15 cellular contexts compared by ENCODE assay signal in genomic region chr11:12243511-12243910, GRCh38.
DNase-seq lines count a peak whose midpoint lies in the region; FAIRE-seq and TF ChIP-seq lines count a peak whose summit lies in the region.
"Had no signal": no experiment of that assay in that cellular context is flagged by ENCODE, and none has a peak within 500 bp of the region (broad histone marks: within the 10 kb centered on the region; RNA-seq: fewer than 3 reads in every experiment).

No MANE protein-coding gene starts in this region.

- no peak overlapping the region for H3K4me3 ChIP-seq in bronchial epithelial cell (ENCODE audit: low read depth, low read length)
- no peak overlapping the region for H3K4me3 ChIP-seq in effector memory CD4-positive, alpha-beta T cell (ENCODE audit: insufficient read depth, low read depth, low read length, poor library complexity, severe bottlenecking)
- H3K4me3 ChIP-seq: adrenal gland, left lung had no signal

- H3K27ac Mint-ChIP-seq in activated CD4-positive, alpha-beta memory T cell treated with anti-CD3 and anti-CD28 coated beads, Interleukin-2, amount 10 ng/mL, durations not matched to agents 7 days and 5 days = peak overlapping the region; percentile 18
- no peak overlapping the region for H3K27ac Mint-ChIP-seq in activated CD4-positive, alpha-beta memory T cell treated with anti-CD3 and anti-CD28 coated beads for 36 hours
- H3K27ac Mint-ChIP-seq in mesothelial cell of epicardium = no peak overlapping the region
- H3K27ac Mint-ChIP-seq: endodermal cell had no signal

- no peaks in the 10 kb centered on the region for H3K9me3 Mint-ChIP-seq in activated CD4-positive, alpha-beta memory T cell treated with anti-CD3 and anti-CD28 coated beads, Interleukin-2, amount 10 ng/mL, durations not matched to agents 7 days and 5 days
- no peaks in the 10 kb centered on the region for H3K9me3 Mint-ChIP-seq in activated CD4-positive, alpha-beta memory T cell treated with anti-CD3 and anti-CD28 coated beads for 36 hours
- no peaks in the 10 kb centered on the region for H3K9me3 Mint-ChIP-seq in mesothelial cell of epicardium
- H3K9me3 Mint-ChIP-seq: endodermal cell had no signal

- peaks cover 6% of the 10 kb centered on the region for H3K4me1 ChIP-seq in effector memory CD4-positive, alpha-beta T cell (ENCODE audit: control insufficient read depth, insufficient read depth, low read length, poor library complexity, severe bottlenecking)
- H3K4me1 ChIP-seq: adrenal gland had no signal

- peaks cover 22% of the 10 kb centered on the region for H3K4me1 Mint-ChIP-seq in activated CD4-positive, alpha-beta memory T cell treated with anti-CD3 and anti-CD28 coated beads, Interleukin-2, amount 10 ng/mL, durations not matched to agents 7 days and 5 days
- H3K4me1 Mint-ChIP-seq in activated CD4-positive, alpha-beta memory T cell treated with anti-CD3 and anti-CD28 coated beads for 36 hours (ENCODE audit: low read depth) = peaks cover 19% of the 10 kb centered on the region
- peaks cover 12% of the 10 kb centered on the region for H3K4me1 Mint-ChIP-seq in mesothelial cell of epicardium

- CTCF ChIA-PET in activated CD4-positive, alpha-beta memory T cell treated with anti-CD3 and anti-CD28 coated beads, Interleukin-2, amount 10 ng/mL, durations not matched to agents 7 days and 5 days (lab: Charles Lee) = interaction anchor here (1.4 kb wide), 1 partner anchor 196 kb away, joined by 3 read pairs; no protein-coding TSS in a partner anchor
- CTCF ChIA-PET in activated CD4-positive, alpha-beta memory T cell treated with anti-CD3 and anti-CD28 coated beads for 36 hours (lab: Charles Lee) = interaction anchor here (1.2 to 1.8 kb wide), 2 partner anchors 38 to 196 kb away, joined by 3 to 6 read pairs; no protein-coding TSS in a partner anchor

- peak; percentile 13 for FAIRE-seq in bronchial epithelial cell (lab: Jason Lieb, UNC)

- intact Hi-C loops in activated CD4-positive, alpha-beta memory T cell treated with anti-CD3 and anti-CD28 coated beads for 36 hours (cut with micrococcal nuclease) = no loop called here

- H3K27me3 ChIP-seq in bronchial epithelial cell (ENCODE audit: control insufficient read depth, insufficient read depth, low read length) = no peaks in the 10 kb centered on the region
- H3K27me3 ChIP-seq in effector memory CD4-positive, alpha-beta T cell (replicated peaks; ENCODE audit: control insufficient read depth, insufficient read depth, low read length, poor library complexity, severe bottlenecking) = no peaks in the 10 kb centered on the region
- H3K27me3 ChIP-seq: adrenal gland, left lung had no signal

- POLR2A ChIA-PET in activated CD4-positive, alpha-beta memory T cell treated with anti-CD3 and anti-CD28 coated beads, Interleukin-2, amount 10 ng/mL, durations not matched to agents 7 days and 5 days (lab: Charles Lee) = interaction anchor here (1.0 to 1.3 kb wide), 2 partner anchors 19 to 93 kb away, joined by 3 read pairs; no protein-coding TSS in a partner anchor
- POLR2A ChIA-PET in activated CD4-positive, alpha-beta memory T cell treated with anti-CD3 and anti-CD28 coated beads for 36 hours (lab: Charles Lee) = no interaction called here

- peaks cover 63% of the 10 kb centered on the region for H3K36me3 Mint-ChIP-seq in activated CD4-positive, alpha-beta memory T cell treated with anti-CD3 and anti-CD28 coated beads, Interleukin-2, amount 10 ng/mL, durations not matched to agents 7 days and 5 days (ENCODE audit: low read depth)
- H3K36me3 Mint-ChIP-seq in activated CD4-positive, alpha-beta memory T cell treated with anti-CD3 and anti-CD28 coated beads for 36 hours = peaks cover 50% of the 10 kb centered on the region
- no peaks in the 10 kb centered on the region for H3K36me3 Mint-ChIP-seq in mesothelial cell of epicardium

- no peaks in the 10 kb centered on the region for H3K9me3 ChIP-seq in effector memory CD4-positive, alpha-beta T cell (ENCODE audit: control insufficient read depth, low read length)
- H3K9me3 ChIP-seq: adrenal gland, left lung had no signal

- peaks cover 24% of the 10 kb centered on the region for H3K36me3 ChIP-seq in bronchial epithelial cell (ENCODE audit: control insufficient read depth, insufficient read depth, low read length)
- H3K36me3 ChIP-seq in effector memory CD4-positive, alpha-beta T cell (ENCODE audit: control insufficient read depth, insufficient read depth, low read length) = peaks cover 37% of the 10 kb centered on the region

- no peak for DNase-seq in activated CD4-positive, alpha-beta memory T cell treated with anti-CD3 and anti-CD28 coated beads, Interleukin-2, amount 10 ng/mL, durations not matched to agents 7 days and 5 days
- DNase-seq in activated CD4-positive, alpha-beta memory T cell treated with anti-CD3 and anti-CD28 coated beads for 36 hours = no peak
- DNase-seq in NCI-H345 treated with DMSO at 0.1 percent for 48 hours (lab: John Stamatoyannopoulos, UW; ENCODE audit: unreplicated experiment) (peak; percentile 92), bronchial epithelial cell (ENCODE audit: low read depth) (no peak), mesothelial cell of epicardium (ENCODE audit: low spot score in 2 of 2, unreplicated experiment in 2 of 2) (no peak)
- no peak for DNase-seq in effector memory CD4-positive, alpha-beta T cell
- DNase-seq in activated naive CD4-positive, alpha-beta T cell treated with anti-CD3 and anti-CD28 coated beads, Interleukin-2, amount 50 U/mL, for 16 hours = no peak
- DNase-seq: activated CD4-positive, alpha-beta T cell treated with anti-CD3 and anti-CD28 coated beads, Interleukin-2, amount 50 U/mL, for 4 hours; adrenal gland; endodermal cell; GF-D8; glutamatergic neuron; left lung; stimulated activated CD4-positive, alpha-beta T cell treated with anti-CD3 and anti-CD28 coated beads, Interleukin-4, amount 100 ng/mL, for 4 hours had no signal

- TF ChIP-seq CTCF in bronchial epithelial cell (IDR thresholded peaks at IDR 0.05; ENCODE audit: insufficient read depth, low read length, severe bottlenecking) (no peak), mesothelial cell of epicardium (IDR thresholded peaks at IDR 0.05; ENCODE audit: unreplicated experiment) (no peak)

- no peaks in the 10 kb centered on the region for H3K27me3 Mint-ChIP-seq in activated CD4-positive, alpha-beta memory T cell treated with anti-CD3 and anti-CD28 coated beads, Interleukin-2, amount 10 ng/mL, durations not matched to agents 7 days and 5 days
- H3K27me3 Mint-ChIP-seq in activated CD4-positive, alpha-beta memory T cell treated with anti-CD3 and anti-CD28 coated beads for 36 hours = no peaks in the 10 kb centered on the region
- no peaks in the 10 kb centered on the region for H3K27me3 Mint-ChIP-seq in mesothelial cell of epicardium (ENCODE audit: low read depth)

- peak overlapping the region; percentile 31 for H3K27ac ChIP-seq in temporal lobe (ENCODE audit: low read depth, low read length)
- no peak overlapping the region for H3K27ac ChIP-seq in effector memory CD4-positive, alpha-beta T cell (ENCODE audit: insufficient read depth, low read length, poor library complexity, severe bottlenecking)
- H3K27ac ChIP-seq: adrenal gland, left lung had no signal

- no peak overlapping the region for H3K4me3 Mint-ChIP-seq in activated CD4-positive, alpha-beta memory T cell treated with anti-CD3 and anti-CD28 coated beads, Interleukin-2, amount 10 ng/mL, durations not matched to agents 7 days and 5 days
- no peak overlapping the region for H3K4me3 Mint-ChIP-seq in activated CD4-positive, alpha-beta memory T cell treated with anti-CD3 and anti-CD28 coated beads for 36 hours
- no peak overlapping the region for H3K4me3 Mint-ChIP-seq in mesothelial cell of epicardium
- H3K4me3 Mint-ChIP-seq: endodermal cell had no signal
